8 cellular contexts compared by ENCODE assay signal in genomic region chr1:16903054-16903453, GRCh38. TPM values are rescaled to one million over a fixed set of nuclear protein-coding genes. Genes with fewer than 3 reads are reported as not detected.
DNase-seq lines count a peak whose midpoint lies in the region; ATAC-seq and TF ChIP-seq lines count a peak whose summit lies in the region.

No MANE protein-coding gene starts in this region.

- no peak overlapping the region for H3K27ac Mint-ChIP-seq in activated CD8-positive, alpha-beta T cell treated with anti-CD3 and anti-CD28 coated beads for 36 hours
- no peak overlapping the region for H3K27ac Mint-ChIP-seq in activated CD8-positive, alpha-beta T cell treated with anti-CD3 and anti-CD28 coated beads, Interleukin-2, amount 10 ng/mL, durations not matched to agents 7 days and 5 days

- TF ChIP-seq CTCF in activated CD8-positive, alpha-beta T cell treated with anti-CD3 and anti-CD28 coated beads for 36 hours (IDR thresholded peaks at IDR 0.05), result no peak
- TF ChIP-seq CTCF in fibroblast of mammary gland (conservative IDR thresholded peaks at IDR 0.05; ENCODE audit: control insufficient read depth, insufficient read depth, low read depth, low read length), result no peak

- peak overlapping the region; percentile 30 for H3K4me3 Mint-ChIP-seq in activated CD8-positive, alpha-beta T cell treated with anti-CD3 and anti-CD28 coated beads for 36 hours
- no peak overlapping the region for H3K4me3 Mint-ChIP-seq in activated CD8-positive, alpha-beta T cell treated with anti-CD3 and anti-CD28 coated beads, Interleukin-2, amount 10 ng/mL, durations not matched to agents 7 days and 5 days

- no peak overlapping the region for H3K4me3 ChIP-seq in fibroblast of mammary gland (ENCODE audit: control insufficient read depth, low read depth, low read length)

- DNase-seq in activated CD8-positive, alpha-beta T cell treated with anti-CD3 and anti-CD28 coated beads for 36 hours, result peak; percentile 25
- no peak for DNase-seq in activated CD8-positive, alpha-beta T cell treated with anti-CD3 and anti-CD28 coated beads, Interleukin-2, amount 10 ng/mL, durations not matched to agents 7 days and 5 days
- DNase-seq in RKO (ENCODE audit: low spot score) (peak; percentile 77), fibroblast of mammary gland (ENCODE audit: low read depth) (peak; percentile 86), stromal cell of bone marrow (ENCODE audit: low read depth) (peak; percentile 74), inferior parietal cortex (ENCODE audit: extremely low spot score) (no peak)
- no peak for DNase-seq in stimulated activated naive CD4-positive, alpha-beta T cell treated with Interleukin-2 at 50 U/mL for 16 hours (lab: John Stamatoyannopoulos, UW)

- POLR2A ChIA-PET in activated CD8-positive, alpha-beta T cell treated with anti-CD3 and anti-CD28 coated beads for 36 hours (lab: Charles Lee), result interaction anchor here (0.7 to 2.2 kb wide), 3 partner anchors 11 to 1225 kb away, joined by 3 to 8 read pairs (median 3); partner anchors contain the start of gene RNU1-1
- POLR2A ChIA-PET in activated CD8-positive, alpha-beta T cell treated with anti-CD3 and anti-CD28 coated beads, Interleukin-2, amount 10 ng/mL, durations not matched to agents 7 days and 5 days (lab: Charles Lee), result no interaction called here

- H3K4me1 Mint-ChIP-seq in activated CD8-positive, alpha-beta T cell treated with anti-CD3 and anti-CD28 coated beads for 36 hours (ENCODE audit: low read depth), result peaks cover 28% of the 10 kb centered on the region
- H3K4me1 Mint-ChIP-seq in activated CD8-positive, alpha-beta T cell treated with anti-CD3 and anti-CD28 coated beads, Interleukin-2, amount 10 ng/mL, durations not matched to agents 7 days and 5 days (ENCODE audit: low read depth), result peaks cover 9% of the 10 kb centered on the region

- intact Hi-C loops in activated CD8-positive, alpha-beta T cell treated with anti-CD3 and anti-CD28 coated beads for 36 hours (cut with micrococcal nuclease), result no loop called here

- no peaks in the 10 kb centered on the region for H3K36me3 Mint-ChIP-seq in activated CD8-positive, alpha-beta T cell treated with anti-CD3 and anti-CD28 coated beads for 36 hours (ENCODE audit: low read depth)
- peaks cover 4% of the 10 kb centered on the region for H3K36me3 Mint-ChIP-seq in activated CD8-positive, alpha-beta T cell treated with anti-CD3 and anti-CD28 coated beads, Interleukin-2, amount 10 ng/mL, durations not matched to agents 7 days and 5 days (ENCODE audit: low read depth)

- CTCF ChIA-PET in activated CD8-positive, alpha-beta T cell treated with anti-CD3 and anti-CD28 coated beads for 36 hours (lab: Charles Lee), result no interaction called here
- CTCF ChIA-PET in activated CD8-positive, alpha-beta T cell treated with anti-CD3 and anti-CD28 coated beads, Interleukin-2, amount 10 ng/mL, durations not matched to agents 7 days and 5 days (lab: Charles Lee), result interaction anchor here (0.7 to 3.3 kb wide), 4 partner anchors 13 to 214 kb away, joined by 3 to 11 read pairs (median 4); no protein-coding TSS in a partner anchor

- no peaks in the 10 kb centered on the region for H3K9me3 Mint-ChIP-seq in activated CD8-positive, alpha-beta T cell treated with anti-CD3 and anti-CD28 coated beads for 36 hours
- no peaks in the 10 kb centered on the region for H3K9me3 Mint-ChIP-seq in activated CD8-positive, alpha-beta T cell treated with anti-CD3 and anti-CD28 coated beads, Interleukin-2, amount 10 ng/mL, durations not matched to agents 7 days and 5 days (ENCODE audit: insufficient read depth)

- H3K27me3 Mint-ChIP-seq in activated CD8-positive, alpha-beta T cell treated with anti-CD3 and anti-CD28 coated beads for 36 hours, result no peaks in the 10 kb centered on the region
- no peaks in the 10 kb centered on the region for H3K27me3 Mint-ChIP-seq in activated CD8-positive, alpha-beta T cell treated with anti-CD3 and anti-CD28 coated beads, Interleukin-2, amount 10 ng/mL, durations not matched to agents 7 days and 5 days (ENCODE audit: low read depth)

- ATAC-seq in activated CD8-positive, alpha-beta T cell treated with anti-CD3 and anti-CD28 coated beads for 36 hours, result no peak
- no peak for ATAC-seq in activated CD8-positive, alpha-beta T cell treated with anti-CD3 and anti-CD28 coated beads, Interleukin-2, amount 10 ng/mL, durations not matched to agents 7 days and 5 days
- no peak for ATAC-seq in HG02981 (IDR thresholded peaks at IDR 0.05; ENCODE audit: unreplicated experiment)

RNA-seq across cellular contexts. Expression of gene RNU1-2, which starts 7.3 kb away (rescaled TPM):
- 1,000 to 10,000 TPM in 1 of 2 experiments, 100 to 1,000 TPM in 1; 820 to 1,043 TPM for total RNA-seq in activated CD8-positive, alpha-beta T cell treated with anti-CD3 and anti-CD28 coated beads for 36 hours
- 1,000 to 10,000 TPM; 1,730 to 2,232 TPM for total RNA-seq in activated CD8-positive, alpha-beta T cell treated with anti-CD3 and anti-CD28 coated beads, Interleukin-2, amount 10 ng/mL, durations not matched to agents 7 days and 5 days

RNA-seq across cellular contexts. Expression of gene CROCC, which starts 18.7 kb away (rescaled TPM):
- 10 to 100 TPM; 27.7 to 28.5 TPM for total RNA-seq in activated CD8-positive, alpha-beta T cell treated with anti-CD3 and anti-CD28 coated beads for 36 hours
- total RNA-seq in activated CD8-positive, alpha-beta T cell treated with anti-CD3 and anti-CD28 coated beads, Interleukin-2, amount 10 ng/mL, durations not matched to agents 7 days and 5 days, result 10 to 100 TPM; 31.7 to 33.1 TPM

Comparison
In these comparisons a context has a peak if more than half of its experiments do, and no peak if none do; other contexts are left out.
1. DNase-seq: peak in activated CD8-positive, alpha-beta T cell treated with anti-CD3 and anti-CD28 coated beads for 36 hours (single experiment), RKO (single experiment), fibroblast of mammary gland (single experiment) and stromal cell of bone marrow (single experiment); none in activated CD8-positive, alpha-beta T cell treated with anti-CD3 and anti-CD28 coated beads, Interleukin-2, amount 10 ng/mL, durations not matched to agents 7 days and 5 days (single experiment), stimulated activated naive CD4-positive, alpha-beta T cell treated with Interleukin-2 at 50 U/mL for 16 hours (single experiment) and inferior parietal cortex (single experiment).